Comparison of ENCODE assay signal across 19 cellular contexts in the genomic region with DNA sequence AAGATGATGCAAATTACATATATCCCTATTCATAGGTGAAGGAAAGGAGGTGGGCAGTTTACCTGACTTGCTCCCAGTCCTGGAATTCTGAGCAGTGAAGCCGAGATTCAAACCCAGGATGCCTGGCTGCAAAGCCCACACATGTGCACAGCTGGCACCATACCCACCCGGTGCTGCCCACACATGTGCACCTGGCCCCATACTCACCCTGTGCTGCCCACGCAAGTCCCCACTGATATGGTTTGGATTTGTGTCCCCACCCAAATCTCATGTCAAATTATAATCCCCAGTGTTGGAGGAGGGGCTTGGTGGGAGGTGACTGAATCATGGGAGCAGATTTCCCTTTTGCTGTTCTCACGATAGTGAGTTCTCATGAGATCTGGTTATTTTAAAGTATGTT.
"Had no signal": no experiment of that assay in that cellular context is flagged by ENCODE, and none has a peak within 500 bp of the region (broad histone marks: within the 10 kb centered on the region; RNA-seq: fewer than 3 reads in every experiment).

No MANE protein-coding gene starts in this region.

- H3K27me3 ChIP-seq: thyroid gland had no signal

- H3K4me1 Mint-ChIP-seq: mesothelial cell of epicardium had no signal

- H3K36me3 ChIP-seq: thyroid gland had no signal

- H3K27ac ChIP-seq: thyroid gland, VCaP had no signal

- H3K4me3 ChIP-seq: thyroid gland had no signal

- H3K4me3 Mint-ChIP-seq: activated CD8-positive, alpha-beta T cell treated with anti-CD3 and anti-CD28 coated beads, Interleukin-2, amount 10 ng/mL, durations not matched to agents 7 days and 5 days; activated naive CD8-positive, alpha-beta T cell treated with anti-CD3 and anti-CD28 coated beads for 36 hours; mesothelial cell of epicardium; natural killer cell; T-helper 2 cell treated with Interferon-gamma antibody and Interleukin-4, amounts not matched to agents 5 μg/mL and 100 μg/mL, for 36 hours had no signal

- H3K9me3 ChIP-seq: thyroid gland had no signal

- H3K4me1 ChIP-seq: thyroid gland had no signal

- H3K27ac Mint-ChIP-seq: activated CD8-positive, alpha-beta T cell treated with anti-CD3 and anti-CD28 coated beads, Interleukin-2, amount 10 ng/mL, durations not matched to agents 7 days and 5 days; activated naive CD8-positive, alpha-beta T cell treated with anti-CD3 and anti-CD28 coated beads for 36 hours; mesothelial cell of epicardium; progenitor cell of endocrine pancreas; T-helper 2 cell treated with Interferon-gamma antibody and Interleukin-4, amounts not matched to agents 5 μg/mL and 100 μg/mL, for 36 hours had no signal

- DNase-seq: activated CD4-positive, alpha-beta T cell treated with anti-CD3 and anti-CD28 coated beads, Interleukin-2, amount 50 U/mL, for 1 hour; activated CD8-positive, alpha-beta T cell treated with anti-CD3 and anti-CD28 coated beads, Interleukin-2, amount 10 ng/mL, durations not matched to agents 7 days and 5 days; activated naive CD4-positive, alpha-beta T cell treated with Interleukin-2 at 50 U/mL for 16 hours; activated naive CD8-positive, alpha-beta T cell treated with anti-CD3 and anti-CD28 coated beads for 36 hours; cerebellar nuclear complex; effector CD4-positive, alpha-beta T cell; foreskin fibroblast; kidney; natural killer cell; stimulated activated CD4-positive, alpha-beta T cell treated with anti-CD3 and anti-CD28 coated beads, Interleukin-12 subunit alpha, Interleukin-12 subunit beta, amount 100 ng/mL, for 4 hours; stimulated activated CD4-positive, alpha-beta T cell treated with anti-CD3 and anti-CD28 coated beads, Interleukin-4, amount 100 ng/mL, for 4 hours; stimulated activated naive CD8-positive, alpha-beta T cell treated with anti-CD3 and anti-CD28 coated beads, Interleukin-15, Interleukin-2, amounts not matched to agents 100 U/mL and 50 U/mL, for 24 hours; substantia nigra; thyroid gland had no signal

- ATAC-seq: left lobe of liver; stimulated activated naive CD8-positive, alpha-beta T cell treated with anti-CD3 and anti-CD28 coated beads, Interleukin-15, Interleukin-2, amounts not matched to agents 100 U/mL and 50 U/mL, for 24 hours had no signal
